ENCODE assay signal across 8 cellular contexts in the genomic region with DNA sequence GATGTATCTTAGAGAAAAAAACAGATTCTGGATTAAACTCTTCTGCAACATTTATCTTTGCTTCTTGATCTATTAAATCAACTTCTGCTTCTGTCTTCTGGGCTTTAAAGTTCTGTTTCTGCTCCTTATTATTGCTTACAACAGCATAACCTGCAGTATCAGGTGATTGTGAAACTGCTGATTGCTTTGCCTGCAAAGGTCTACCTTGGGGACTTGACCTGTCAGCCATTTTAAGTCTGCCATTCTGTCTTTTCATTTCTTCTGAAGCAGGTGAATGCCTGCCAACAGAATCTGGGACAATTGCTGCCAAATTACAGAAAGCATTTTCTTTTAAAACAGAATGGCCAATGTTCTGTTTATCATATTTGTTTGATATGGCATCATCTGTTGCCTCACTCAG. TPM values are rescaled to one million over a fixed set of nuclear protein-coding genes. Genes with fewer than 3 reads are reported as not detected.
"Had no signal": no experiment of that assay in that cellular context is flagged by ENCODE, and none has a peak within 500 bp of the region (broad histone marks: within the 10 kb centered on the region; RNA-seq: fewer than 3 reads in every experiment).

No MANE protein-coding gene starts in this region.

- H2AFZ ChIP-seq: GM23248 had no signal

- DNase-seq: GM23248, GOT3, H9, HCEC 1CT, IMR-90 had no signal

- H3K27ac ChIP-seq: GM23248, HL-60 had no signal

- H3K4me3 ChIP-seq: GM23248, K562 had no signal

- ATAC-seq: K562 had no signal

- H3K9ac ChIP-seq: GM23248 had no signal

- FAIRE-seq: K562 had no signal

RNA-seq across cellular contexts. Expression of gene METTL21C, which starts 47.7 kb away (rescaled TPM):
- total RNA-seq: GM23248, H9, HT1080, IMR-90, K562 had no signal
- polyA plus RNA-seq: GM23248, IMR-90, K562 had no signal
